In genomic region chr12:74185360-74185759, GRCh38 we compare ENCODE assay signal across 27 cellular contexts.
A peak's percentile ranks its signal among the peaks of the same experiment; 100 is the strongest.
DNase-seq lines count a peak whose midpoint lies in the region; ATAC-seq, FAIRE-seq and TF ChIP-seq lines count a peak whose summit lies in the region.
"Had no signal": no experiment of that assay in that cellular context is flagged by ENCODE, and none has a peak within 500 bp of the region (broad histone marks: within the 10 kb centered on the region; RNA-seq: fewer than 3 reads in every experiment).

No MANE protein-coding gene starts in this region.

- no peak overlapping the region for H2BK15ac ChIP-seq in mesenchymal stem cell (ENCODE audit: low read depth, poor library complexity, severe bottlenecking)

- CTCF ChIA-PET in A549 (lab: Yijun Ruan, JAX): interaction anchor here (0.9 to 1.7 kb wide), 2 partner anchors 189 to 231 kb away, joined by 3 read pairs; no protein-coding TSS in a partner anchor
- CTCF ChIA-PET in WTC11 (lab: Charles Lee): no interaction called here

- TF ChIP-seq POLR2A in A549 (IDR thresholded peaks at IDR 0.05; ENCODE audit: low read length) (no peak), spleen (IDR thresholded peaks at IDR 0.05) (no peak), stomach (IDR thresholded peaks at IDR 0.05) (no peak)

- intact Hi-C loops in spleen (cut with DNase I; ENCODE audit: low total_unique reads) (no loop called here), stomach (cut with DNase I; ENCODE audit: low total_unique reads) (no loop called here)

- POLR2A ChIA-PET in A549 (lab: Yijun Ruan, JAX): no interaction called here
- POLR2A ChIA-PET in WTC11 (lab: Charles Lee): no interaction called here

- H3K79me2 ChIP-seq in GM23338 (replicated peaks; ENCODE audit: insufficient read depth): no peaks in the 10 kb centered on the region

- H3K18ac ChIP-seq in mesenchymal stem cell (ENCODE audit: low read depth in 1 of 2, low read length in 2 of 2): no peak overlapping the region

- H3K4ac ChIP-seq in mesenchymal stem cell (ENCODE audit: low read depth in 1 of 2, low read length in 2 of 2): no peak overlapping the region

- no peak overlapping the region for H2BK12ac ChIP-seq in mesenchymal stem cell (ENCODE audit: low read length in 2 of 2)

- H3K9me2 ChIP-seq in GM23338 (ENCODE audit: insufficient read depth): no peaks in the 10 kb centered on the region

- no peak for TF ChIP-seq EP300 in A549 (IDR thresholded peaks at IDR 0.05)
- no peak for TF ChIP-seq EP300 in stomach (IDR thresholded peaks at IDR 0.05)

- no peak overlapping the region for H3K9ac ChIP-seq in mesenchymal stem cell (ENCODE audit: low read length)
- H3K9ac ChIP-seq: BLaER1 had no signal

- H2AK5ac ChIP-seq in mesenchymal stem cell (ENCODE audit: low read length, severe bottlenecking): no peak overlapping the region

- no peaks in the 10 kb centered on the region for H3K79me1 ChIP-seq in mesenchymal stem cell (replicated peaks; ENCODE audit: low read length, poor library complexity, severe bottlenecking)

- H4K8ac ChIP-seq in mesenchymal stem cell (ENCODE audit: low read length): no peak overlapping the region

- no peak overlapping the region for H3K23ac ChIP-seq in mesenchymal stem cell (ENCODE audit: low read length in 2 of 2)

- no peak for ATAC-seq in A549
- ATAC-seq in GM23338: no peak
- no peak for ATAC-seq in WTC11
- ATAC-seq: GM12878 had no signal

- H3K27me3 ChIP-seq in GM23338 (ENCODE audit: insufficient read depth) (no peaks in the 10 kb centered on the region), mesenchymal stem cell (ENCODE audit: control insufficient read depth in 1 of 2, insufficient read depth in 1 of 2, low read length in 2 of 2) (no peaks in the 10 kb centered on the region), spleen (replicated peaks in 1 of 7) (no peaks in the 10 kb centered on the region), stomach (no peaks in the 10 kb centered on the region)
- H3K27me3 ChIP-seq: BE2C, BLaER1 had no signal

- H2AFZ ChIP-seq in GM23338 (peak overlapping the region; percentile 28; the same call in 1 of the 2 replicates), mesenchymal stem cell (ENCODE audit: low read depth, low read length) (no peak overlapping the region)

- no peak overlapping the region for H3K27ac ChIP-seq in A549
- no peak overlapping the region for H3K27ac ChIP-seq in GM23338 (ENCODE audit: low read depth)
- H3K27ac ChIP-seq in mesenchymal stem cell (ENCODE audit: low read length, poor library complexity, severe bottlenecking): no peak overlapping the region
- no peak overlapping the region for H3K27ac ChIP-seq in spleen
- H3K27ac ChIP-seq in stomach: no peak overlapping the region
- H3K27ac ChIP-seq: BLaER1 had no signal

- no peak for DNase-seq in A549 (ENCODE audit: low read depth in 1 of 2, low spot score in 1 of 2)
- no peak for DNase-seq in GM23338 (ENCODE audit: low spot score)
- no peak for DNase-seq in frontal cortex (ENCODE audit: low spot score in 2 of 2)
- DNase-seq in mesenchymal stem cell: no peak
- no peak for DNase-seq in spleen
- DNase-seq in stomach: no peak
- no peak for DNase-seq in WTC11 (ENCODE audit: low spot score)
- DNase-seq: 8988T; BE2C; C1 segment of cervical spinal cord; CD4-positive, alpha-beta memory T cell; CD4-positive, CD25-positive, alpha-beta regulatory T cell; CD8-positive, alpha-beta memory T cell; COR-L47; DMS 273 treated with DMSO at 0.1 percent for 48 hours; DMS153; DMS53; DMS79; DND-41; EL; GDM1 had no signal

- peak overlapping the region; percentile 57 for H2BK5ac ChIP-seq in mesenchymal stem cell (ENCODE audit: low read depth, low read length, poor library complexity, severe bottlenecking)

- H4K91ac ChIP-seq in mesenchymal stem cell (ENCODE audit: low read length): no peak overlapping the region

- H3K36me3 ChIP-seq in GM23338 (ENCODE audit: insufficient read depth) (no peaks in the 10 kb centered on the region), mesenchymal stem cell (ENCODE audit: control insufficient read depth in 1 of 2, insufficient read depth in 2 of 2, low read depth in 1 of 2, low read length in 2 of 2) (no peaks in the 10 kb centered on the region), spleen (no peaks in the 10 kb centered on the region), stomach (no peaks in the 10 kb centered on the region)
- H3K36me3 ChIP-seq: BE2C, BLaER1 had no signal

- H3K9me3 Mint-ChIP-seq in GM23338: no peaks in the 10 kb centered on the region
- peaks cover under 1% of the 10 kb centered on the region; the same call in 1 of the 2 replicates for H3K9me3 Mint-ChIP-seq in WTC11

- H3K4me3 ChIP-seq in A549 (no peak overlapping the region), GM23338 (no peak overlapping the region), mesenchymal stem cell (ENCODE audit: insufficient read depth in 1 of 2, low read depth in 1 of 2, low read length in 2 of 2) (no peak overlapping the region), spleen (no peak overlapping the region), stomach (no peak overlapping the region)
- H3K4me3 ChIP-seq: BLaER1, GM12878 had no signal

- H3K36me3 Mint-ChIP-seq in GM23338 (ENCODE audit: low read depth) (no peaks in the 10 kb centered on the region), WTC11 (no peaks in the 10 kb centered on the region)
- H3K36me3 Mint-ChIP-seq: CD14-positive monocyte; CD4-positive, alpha-beta memory T cell; CD4-positive, CD25-positive, alpha-beta regulatory T cell; CD8-positive, alpha-beta memory T cell had no signal

- no peak overlapping the region for H3K4me2 ChIP-seq in A549
- no peak overlapping the region for H3K4me2 ChIP-seq in GM23338
- H3K4me2 ChIP-seq in mesenchymal stem cell (ENCODE audit: low read length, poor library complexity, severe bottlenecking): no peak overlapping the region
- H3K4me2 ChIP-seq: BLaER1 had no signal

- H3K27me3 Mint-ChIP-seq in GM23338 (ENCODE audit: insufficient read depth, low read depth, poor library complexity) (peaks cover 2% of the 10 kb centered on the region), WTC11 (ENCODE audit: low read depth) (no peaks in the 10 kb centered on the region)
- H3K27me3 Mint-ChIP-seq: CD4-positive, alpha-beta memory T cell; CD4-positive, CD25-positive, alpha-beta regulatory T cell had no signal

- H3K4me1 ChIP-seq in A549 (no peaks in the 10 kb centered on the region), GM23338 (ENCODE audit: insufficient read depth) (no peaks in the 10 kb centered on the region), mesenchymal stem cell (ENCODE audit: control insufficient read depth, insufficient read depth, low read depth, low read length) (no peaks in the 10 kb centered on the region), spleen (no peaks in the 10 kb centered on the region), stomach (no peaks in the 10 kb centered on the region)
- H3K4me1 ChIP-seq: BE2C, BLaER1 had no signal

- peak; percentile 54 for FAIRE-seq in A549 (lab: Jason Lieb, UNC)
- peak; percentile 70 for FAIRE-seq in frontal cortex (lab: Jason Lieb, UNC)
- FAIRE-seq: A204.1, GM12878, GM12892, GM18507 had no signal

- no peaks in the 10 kb centered on the region for H4K20me1 ChIP-seq in GM23338 (replicated peaks; ENCODE audit: insufficient read depth)
- H4K20me1 ChIP-seq: BLaER1 had no signal

- no peak overlapping the region for H2BK120ac ChIP-seq in mesenchymal stem cell (ENCODE audit: low read depth, low read length)

- H3K27ac Mint-ChIP-seq in GM23338: no peak overlapping the region
- no peak overlapping the region for H3K27ac Mint-ChIP-seq in WTC11
- H3K27ac Mint-ChIP-seq: CD14-positive monocyte; CD4-positive, alpha-beta memory T cell; CD4-positive, CD25-positive, alpha-beta regulatory T cell; CD8-positive, alpha-beta memory T cell had no signal

- 34% methylated on average over 2 of the region's 2 CpGs for WGBS in A549 (ENCODE audit: missing lambda C conversion rate)
- 86% methylated on average over 1 of the region's 2 CpGs for WGBS in mesenchymal stem cell
- 53 to 70% (median 63%) methylated on average over 2 of the region's 2 CpGs for WGBS in spleen, 5 donors
- 62 to 89% (median 64%) methylated on average over 2 of the region's 2 CpGs for WGBS in stomach, 5 donors

- H3K4me3 Mint-ChIP-seq in GM23338 (no peak overlapping the region), WTC11 (no peak overlapping the region)
- H3K4me3 Mint-ChIP-seq: CD14-positive monocyte; CD4-positive, alpha-beta memory T cell; CD4-positive, CD25-positive, alpha-beta regulatory T cell; CD8-positive, alpha-beta memory T cell had no signal

- H3K14ac ChIP-seq in mesenchymal stem cell (ENCODE audit: low read length in 2 of 2): no peak overlapping the region

- H3K4me1 Mint-ChIP-seq in GM23338 (no peaks in the 10 kb centered on the region), WTC11 (no peaks in the 10 kb centered on the region)
- H3K4me1 Mint-ChIP-seq: CD14-positive monocyte; CD4-positive, alpha-beta memory T cell; CD4-positive, CD25-positive, alpha-beta regulatory T cell; CD8-positive, alpha-beta memory T cell had no signal

- H3F3A ChIP-seq in GM23338 (replicated peaks; ENCODE audit: low read depth): no peaks in the 10 kb centered on the region

- TF ChIP-seq CTCF in A549 (IDR thresholded peaks at IDR 0.05) (no peak), GM23338 (conservative IDR thresholded peaks at IDR 0.05; ENCODE audit: low read depth in 2 of 2) (no peak), spleen (IDR thresholded peaks at IDR 0.05 in 8 of 11, conservative IDR thresholded peaks at IDR 0.05 in 3 of 11) (no peak), stomach (IDR thresholded peaks at IDR 0.05) (no peak), WTC11 (IDR thresholded peaks at IDR 0.05) (no peak)

- H3K9me3 ChIP-seq in A549: no peaks in the 10 kb centered on the region
- H3K9me3 ChIP-seq in mesenchymal stem cell (ENCODE audit: control insufficient read depth, low read length): peaks cover under 1% of the 10 kb centered on the region
- H3K9me3 ChIP-seq in spleen: peaks cover 0 to 4% (median 0%) of the 10 kb centered on the region in 8 donors
- no peaks in the 10 kb centered on the region for H3K9me3 ChIP-seq in stomach
- H3K9me3 ChIP-seq: BE2C, BLaER1 had no signal

- TF ChIP-seq RAD21 in A549 (conservative IDR thresholded peaks at IDR 0.05 in 1 of 2, IDR thresholded peaks at IDR 0.05 in 1 of 2): no peak

TF ChIP-seq in A549, 52 proteins besides CTCF, POLR2A, EP300 and RAD21 (continues in another document):
- TF ChIP-seq EHMT2 (IDR thresholded peaks at IDR 0.05; ENCODE audit: low read depth): no peak

TF ChIP-seq in GM23338, 12 proteins besides CTCF, POLR2A, EP300 and RAD21 (continues in another document):
- TF ChIP-seq ZNF331 (CRISPR knock-in tag; IDR thresholded peaks at IDR 0.05; ENCODE audit: low read depth): no peak

TF ChIP-seq in WTC11, 78 proteins besides CTCF, POLR2A, EP300 and RAD21 (continues in another document):
- no peak for TF ChIP-seq RORB (CRISPR knock-in tag; IDR thresholded peaks at IDR 0.05)
- TF ChIP-seq, protein P1, sequence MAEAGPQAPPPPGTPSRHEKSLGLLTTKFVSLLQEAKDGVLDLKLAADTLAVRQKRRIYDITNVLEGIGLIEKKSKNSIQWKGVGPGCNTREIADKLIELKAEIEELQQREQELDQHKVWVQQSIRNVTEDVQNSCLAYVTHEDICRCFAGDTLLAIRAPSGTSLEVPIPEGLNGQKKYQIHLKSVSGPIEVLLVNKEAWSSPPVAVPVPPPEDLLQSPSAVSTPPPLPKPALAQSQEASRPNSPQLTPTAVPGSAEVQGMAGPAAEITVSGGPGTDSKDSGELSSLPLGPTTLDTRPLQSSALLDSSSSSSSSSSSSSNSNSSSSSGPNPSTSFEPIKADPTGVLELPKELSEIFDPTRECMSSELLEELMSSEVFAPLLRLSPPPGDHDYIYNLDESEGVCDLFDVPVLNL (CRISPR knock-in tag; IDR thresholded peaks at IDR 0.05; ENCODE audit: borderline replicate concordance, low read depth): no peak
